Comparison of ENCODE assay signal across 8 cellular contexts in the genomic region with DNA sequence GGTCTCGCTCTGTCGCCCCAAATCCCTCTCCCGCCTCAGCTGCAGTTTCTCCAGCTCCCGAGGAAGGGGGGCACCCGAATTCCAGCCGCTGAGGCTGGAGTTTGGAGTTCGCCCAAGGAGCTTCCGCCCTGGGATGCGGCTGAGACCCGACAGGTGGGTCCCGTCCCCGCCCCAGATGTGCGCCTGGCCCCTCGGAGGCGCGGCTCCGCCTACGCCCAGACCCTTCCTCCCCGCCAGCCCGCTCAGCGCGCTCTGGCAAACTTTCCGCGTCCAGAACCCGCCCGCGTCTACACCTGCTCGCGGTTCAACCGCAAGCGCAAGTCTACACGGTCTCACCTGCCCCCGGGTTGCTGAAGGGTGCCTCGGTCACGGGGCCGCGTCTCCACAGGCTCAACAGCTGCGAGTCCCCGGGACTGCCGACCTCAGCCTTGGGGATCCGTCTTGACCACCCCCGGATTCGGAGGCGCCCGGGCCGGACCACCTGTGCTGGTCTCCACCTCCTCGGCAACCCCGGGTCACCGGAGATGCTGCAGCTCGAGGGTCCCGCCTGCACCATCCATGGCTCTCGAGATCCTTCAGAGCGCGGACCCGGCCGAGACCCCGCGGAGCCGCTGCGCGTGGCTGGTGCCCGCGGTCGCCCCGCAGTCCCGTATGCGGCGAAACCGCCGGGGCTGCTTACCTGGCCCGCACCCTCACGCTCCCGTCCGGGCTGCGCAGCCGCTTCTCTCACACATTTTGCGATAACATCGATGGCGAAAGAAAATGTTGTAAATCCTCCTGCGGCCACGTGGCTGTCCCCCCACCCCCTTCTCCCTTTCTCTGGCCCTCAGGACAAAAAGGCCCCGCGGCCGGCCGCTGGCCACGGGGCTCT.
DNase-seq lines count a peak whose midpoint lies in the region; ATAC-seq and TF ChIP-seq lines count a peak whose summit lies in the region.

No MANE protein-coding gene starts in this region.

- WGBS in heart right ventricle, 2 donors: 2% methylated on average over 85 to 86 of the region's 86 CpGs
- 1% methylated on average over 86 of the region's 86 CpGs for WGBS in sigmoid colon, 2 donors

- H3K27me3 Mint-ChIP-seq in activated CD8-positive, alpha-beta T cell treated with anti-CD3 and anti-CD28 coated beads for 36 hours: peaks cover 26% of the 10 kb centered on the region

- H3K27me3 ChIP-seq in heart right ventricle (peaks cover 0 to 54% (median 28%) of the 10 kb centered on the region in 7 donors), sigmoid colon (no peaks in the 10 kb centered on the region)

- no peaks in the 10 kb centered on the region for H3K36me3 Mint-ChIP-seq in activated CD8-positive, alpha-beta T cell treated with anti-CD3 and anti-CD28 coated beads for 36 hours (ENCODE audit: low read depth)

- H3K27ac Mint-ChIP-seq in activated CD8-positive, alpha-beta T cell treated with anti-CD3 and anti-CD28 coated beads for 36 hours: no peak overlapping the region

- ATAC-seq in activated CD8-positive, alpha-beta T cell treated with anti-CD3 and anti-CD28 coated beads for 36 hours: peak; percentile 25
- ATAC-seq in heart right ventricle: peak in 1 of 8 donors; percentile 11

- H3K36me3 ChIP-seq in heart right ventricle (no peaks in the 10 kb centered on the region), sigmoid colon (no peaks in the 10 kb centered on the region)

- POLR2A ChIA-PET in activated CD8-positive, alpha-beta T cell treated with anti-CD3 and anti-CD28 coated beads for 36 hours (lab: Charles Lee): interaction anchor here (0.6 to 1.0 kb wide), 2 partner anchors 8 to 295 kb away, joined by 3 read pairs; a partner anchor contains a TSS

- peak overlapping the region; percentile 83 for H3K4me3 Mint-ChIP-seq in activated CD8-positive, alpha-beta T cell treated with anti-CD3 and anti-CD28 coated beads for 36 hours

- CTCF ChIA-PET in activated CD8-positive, alpha-beta T cell treated with anti-CD3 and anti-CD28 coated beads for 36 hours (lab: Charles Lee): interaction anchor here (1.1 kb wide), 1 partner anchor 23 kb away, joined by 3 read pairs; no protein-coding TSS in a partner anchor

- H3K4me1 Mint-ChIP-seq in activated CD8-positive, alpha-beta T cell treated with anti-CD3 and anti-CD28 coated beads for 36 hours (ENCODE audit: low read depth): peaks cover 14% of the 10 kb centered on the region

- TF ChIP-seq POLR2A in sigmoid colon (IDR thresholded peaks at IDR 0.05): peak in 1 of 2 donors; percentile 14

- intact Hi-C loops in activated CD8-positive, alpha-beta T cell treated with anti-CD3 and anti-CD28 coated beads for 36 hours (cut with micrococcal nuclease): no loop called here
- intact Hi-C loops in heart right ventricle (cut with DNase I): no loop called here
- intact Hi-C loops in sigmoid colon (cut with DNase I): loop anchor here (1.0 to 5.0 kb wide), 5 partner anchors 24 to 291 kb away; a partner anchor contains a TSS

- H3K4me3 ChIP-seq in heart right ventricle: peak overlapping the region; percentile 43 to 79 (median 63)
- peak overlapping the region; percentile 46 to 69 (median 56) for H3K4me3 ChIP-seq in sigmoid colon

- TF ChIP-seq EP300 in sigmoid colon (IDR thresholded peaks at IDR 0.05): no peak

- no peaks in the 10 kb centered on the region for H3K9me3 ChIP-seq in heart right ventricle
- no peaks in the 10 kb centered on the region for H3K9me3 ChIP-seq in sigmoid colon

- H3K9me3 Mint-ChIP-seq in activated CD8-positive, alpha-beta T cell treated with anti-CD3 and anti-CD28 coated beads for 36 hours: no peaks in the 10 kb centered on the region

- DNase-seq in activated gamma-delta T cell treated with Interleukin-2 at 50 U/mL for 16 hours: peak; percentile 13
- no peak for DNase-seq in activated gamma-delta T cell (lab: John Stamatoyannopoulos, UW)
- peak; percentile 11 for DNase-seq in HK-2 (ENCODE audit: unreplicated experiment)
- DNase-seq in activated CD8-positive, alpha-beta T cell treated with anti-CD3 and anti-CD28 coated beads for 36 hours: peak; percentile 30
- DNase-seq in heart right ventricle: no peak
- peak; percentile 77 for DNase-seq in sigmoid colon
- no peak for DNase-seq in GM03348 (ENCODE audit: low spot score)
- no peak for DNase-seq in G401 (ENCODE audit: low spot score)

- in situ Hi-C loops in G401 (cut with HindIII; ENCODE audit: low sequenced_read_pairs): no loop called here

- H3K4me1 ChIP-seq in heart right ventricle: peaks cover 12 to 56% (median 40%) of the 10 kb centered on the region in 9 donors
- peaks cover 0 to 59% (median 56%) of the 10 kb centered on the region in 4 donors for H3K4me1 ChIP-seq in sigmoid colon

- TF ChIP-seq CTCF in activated CD8-positive, alpha-beta T cell treated with anti-CD3 and anti-CD28 coated beads for 36 hours (IDR thresholded peaks at IDR 0.05): no peak
- TF ChIP-seq CTCF in heart right ventricle (IDR thresholded peaks at IDR 0.05): no peak
- no peak for TF ChIP-seq CTCF in sigmoid colon (IDR thresholded peaks at IDR 0.05)

- H3K27ac ChIP-seq in heart right ventricle (peak overlapping the region in 3 of 10 donors; percentile 32 to 40 (median 40)), sigmoid colon (peak overlapping the region; percentile 69 to 82 (median 78))

Comparison
In these comparisons a context has a peak if more than half of its experiments do, and no peak if none do; other contexts are left out.
1. DNase-seq: peak in activated gamma-delta T cell treated with Interleukin-2 at 50 U/mL for 16 hours (single experiment), HK-2 (single experiment), activated CD8-positive, alpha-beta T cell treated with anti-CD3 and anti-CD28 coated beads for 36 hours (single experiment) and sigmoid colon (single experiment); none in activated gamma-delta T cell (single experiment), heart right ventricle (0 of 2), GM03348 (single experiment) and G401 (single experiment).